ENCODE assay signal across 1 cellular context in genomic region chr2:176001903-176002683, GRCh38.
TF ChIP-seq lines count a peak whose summit lies in the region.

TSS of gene LNPK (minus strand) at chr2:176002267. CDS start at chr2:175995584, 6,683 bp downstream.

TF ChIP-seq in K562, 482 proteins besides CTCF, POLR2A, EP300 and RAD21 (continued from another document and continues in another):
- TF ChIP-seq ZNF398 (CRISPR knock-in tag; IDR thresholded peaks at IDR 0.05) (no peak), ZNF239 (CRISPR knock-in tag; IDR thresholded peaks at IDR 0.05) (no peak), PML (IDR thresholded peaks at IDR 0.05; ENCODE audit: low read length) (peak; percentile 66; the same call in 1 of the 2 replicates), ETS2 (tag; IDR thresholded peaks at IDR 0.05; ENCODE audit: borderline replicate concordance, poor library complexity, severe bottlenecking) (no peak), SMARCA4 (IDR thresholded peaks at IDR 0.05) (no peak), BCOR (IDR thresholded peaks at IDR 0.05) (no peak), HLTF (IDR thresholded peaks at IDR 0.05) (no peak), SNIP1 (IDR thresholded peaks at IDR 0.05; ENCODE audit: low read depth) (no peak), NFIC (IDR thresholded peaks at IDR 0.05) (peak; percentile 59), ETS1 (conservative IDR thresholded peaks at IDR 0.05; ENCODE audit: control insufficient read depth, low read depth, low read length) (peak; percentile 81; the same call in 1 of the 2 replicates), MAFK (IDR thresholded peaks at IDR 0.05; ENCODE audit: low read length) (no peak), CREB5 (CRISPR knock-in tag; IDR thresholded peaks at IDR 0.05) (no peak), SPI1 (IDR thresholded peaks at IDR 0.05; ENCODE audit: borderline replicate concordance, low read depth, low read length) (no peak), ZBTB1 (CRISPR knock-in tag; IDR thresholded peaks at IDR 0.05; ENCODE audit: borderline replicate concordance, low read depth) (0 out of 2 replicates have a peak, but pooled peaks have one; percentile 57), EP400 (IDR thresholded peaks at IDR 0.05) (peak; percentile 82), ZBTB9 (CRISPR knock-in tag; IDR thresholded peaks at IDR 0.05) (peak; percentile 42; the same call in 1 of the 2 replicates), UBTF (IDR thresholded peaks at IDR 0.05; ENCODE audit: borderline replicate concordance in 1 of 2, low read depth in 2 of 2, low read length in 2 of 2) (peak in 1 of 2 experiments; percentile 72; a peak in 2 of 4 replicates), MITF (IDR thresholded peaks at IDR 0.05) (peak; percentile 91), RBM22 (IDR thresholded peaks at IDR 0.05; ENCODE audit: low read depth, low read length, poor library complexity, severe bottlenecking) (peak; percentile 65), MBD2 (IDR thresholded peaks at IDR 0.05; ENCODE audit: borderline replicate concordance, low read depth) (peak; percentile 66; the same call in 1 of the 2 replicates), SOX6 (IDR thresholded peaks at IDR 0.05) (0 out of 2 replicates have a peak, but pooled peaks have one; percentile 23), CUX1 (CRISPR knock-in tag; IDR thresholded peaks at IDR 0.05) (no peak), MYC (IDR thresholded peaks at IDR 0.05; ENCODE audit: low read depth, low read length) (no peak), MYC (CRISPR knock-in tag; IDR thresholded peaks at IDR 0.05; ENCODE audit: borderline replicate concordance, low read depth) (no peak; the same call in 1 of the 2 replicates), YBX1 (IDR thresholded peaks at IDR 0.05) (no peak), ZMIZ1 (IDR thresholded peaks at IDR 0.05; ENCODE audit: low read depth in 2 of 2, low read length in 2 of 2) (peak in 1 of 2 experiments; percentile 38; a peak in 1 of 4 replicates), FOXM1 (IDR thresholded peaks at IDR 0.05; ENCODE audit: low read depth) (no peak), FOXM1 (CRISPR knock-in tag; IDR thresholded peaks at IDR 0.05; ENCODE audit: low read depth) (peak; percentile 67; the same call in 1 of the 2 replicates), FOXK2 (conservative IDR thresholded peaks at IDR 0.05 in 1 of 2, IDR thresholded peaks at IDR 0.05 in 1 of 2; ENCODE audit: low read depth in 2 of 2) (peak; percentile 25 to 90; a peak in 3 of 4 replicates), CCNT2 (IDR thresholded peaks at IDR 0.05; ENCODE audit: borderline replicate concordance, extremely low read depth, insufficient read length, low read depth, low read length) (peak; percentile 98), ZZZ3 (IDR thresholded peaks at IDR 0.05) (no peak), BCL6 (CRISPR knock-in tag; IDR thresholded peaks at IDR 0.05) (no peak), BRF1 (IDR thresholded peaks at IDR 0.05; ENCODE audit: borderline replicate concordance, extremely low read depth, insufficient read length) (no peak), ZNF280B (CRISPR knock-in tag; IDR thresholded peaks at IDR 0.05) (no peak), USF2 (CRISPR knock-in tag; IDR thresholded peaks at IDR 0.05) (peak; percentile 100), CREBBP (IDR thresholded peaks at IDR 0.05; ENCODE audit: low read depth, low read length) (no peak)
